ENCODE assay signal across 26 cellular contexts in the genomic region with DNA sequence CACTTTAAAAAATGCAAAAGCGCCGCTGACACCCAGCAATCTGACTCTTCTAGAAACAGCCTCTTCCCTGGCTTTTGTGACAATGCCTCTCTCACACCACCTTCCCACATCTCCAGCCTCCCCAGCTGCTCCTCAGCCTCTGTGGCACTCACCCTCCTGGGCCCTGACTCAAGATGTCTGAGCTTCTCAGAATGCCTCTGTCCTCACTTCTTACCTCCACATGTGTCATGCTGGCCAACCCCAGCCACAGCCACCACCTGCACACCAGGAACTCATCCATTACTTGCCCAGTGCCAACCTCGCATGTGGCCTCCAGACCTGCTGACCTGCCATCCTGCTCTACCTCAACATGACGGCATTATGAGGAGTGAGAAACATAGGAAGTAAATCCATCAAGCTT.
DNase-seq lines count a peak whose midpoint lies in the region; ATAC-seq, FAIRE-seq and TF ChIP-seq lines count a peak whose summit lies in the region.
"Had no signal": no experiment of that assay in that cellular context is flagged by ENCODE, and none has a peak within 500 bp of the region (broad histone marks: within the 10 kb centered on the region; RNA-seq: fewer than 3 reads in every experiment).

No MANE protein-coding gene starts in this region.

- H2AK5ac ChIP-seq in H1 (ENCODE audit: low read depth, low read length) (0 out of 2 replicates have a peak overlapping the region, but pooled peaks have one; percentile 60), neuronal stem cell (ENCODE audit: low read depth, low read length) (no peak overlapping the region)

- H3K18ac ChIP-seq in H1 (ENCODE audit: extremely low read depth, low read length) (no peak overlapping the region), neuronal stem cell (ENCODE audit: low read length) (peak overlapping the region; percentile 4)

- H3K4me3 Mint-ChIP-seq in neural progenitor cell = no peak overlapping the region
- H3K4me3 Mint-ChIP-seq: B cell; CD4-positive, alpha-beta T cell; CD8-positive, alpha-beta T cell had no signal

- H3K4me3 ChIP-seq in right atrium auricular region = no peak overlapping the region
- H3K4me3 ChIP-seq in right cardiac atrium (ENCODE audit: low read length) = no peak overlapping the region
- no peak overlapping the region for H3K4me3 ChIP-seq in H1 (ENCODE audit: extremely low read depth in 1 of 4, insufficient read depth in 2 of 4, low read depth in 3 of 4, low read length in 4 of 4)
- H3K4me3 ChIP-seq in neuronal stem cell (ENCODE audit: low read length in 2 of 2) = peak overlapping the region in 1 of 2 donors; percentile 40
- no peak overlapping the region for H3K4me3 ChIP-seq in neural progenitor cell
- H3K4me3 ChIP-seq: A549; BLaER1 treated with 17β-estradiol and CSF1 and Interleukin-3, amounts not matched to agents 10 nM and 100 nM; GM12878 had no signal

- no peak for FAIRE-seq in H1 (lab: Jason Lieb, UNC)
- FAIRE-seq: A549, GM12878, GM12892, GM18507 had no signal

- POLR2A ChIA-PET in H1 (lab: Charles Lee; ENCODE audit: partially characterized antibody) = no interaction called here

- no peaks in the 10 kb centered on the region for H3K79me1 ChIP-seq in H1 (ENCODE audit: low read depth, low read length)
- no peaks in the 10 kb centered on the region for H3K79me1 ChIP-seq in neuronal stem cell (ENCODE audit: low read depth, low read length)

- H2BK5ac ChIP-seq in H1 (ENCODE audit: low read depth, low read length) (no peak overlapping the region), neuronal stem cell (ENCODE audit: low read length) (no peak overlapping the region)

- H4K8ac ChIP-seq in H1 (ENCODE audit: extremely low read depth, insufficient read depth, low read length) (no peak overlapping the region), neuronal stem cell (ENCODE audit: low read depth, low read length) (no peak overlapping the region)

- H3K4me2 ChIP-seq in H1 (ENCODE audit: insufficient read depth in 1 of 2, low read depth in 2 of 2, low read length in 2 of 2) (no peak overlapping the region), neuronal stem cell (ENCODE audit: insufficient read depth, low read length, poor library complexity, severe bottlenecking) (no peak overlapping the region), neural progenitor cell (no peak overlapping the region)
- H3K4me2 ChIP-seq: A549 had no signal

- peak; percentile 23 for DNase-seq in right atrium auricular region (ENCODE audit: low spot score)
- no peak for DNase-seq in right cardiac atrium
- no peak for DNase-seq in H1 (ENCODE audit: low read depth in 1 of 2, low spot score in 2 of 2)
- DNase-seq in neuronal stem cell (ENCODE audit: low spot score) = no peak
- peak; percentile 60 for DNase-seq in posterior vena cava (ENCODE audit: low spot score)
- no peak for DNase-seq in neural progenitor cell (ENCODE audit: low spot score)
- DNase-seq in activated effector memory CD4-positive, alpha-beta T cell treated with Interleukin-2 at 50 U/mL for 16 hours = no peak
- DNase-seq in cortex of kidney (lab: John Stamatoyannopoulos, UW) = no peak
- DNase-seq: AML-193; CD4-positive, alpha-beta T cell; CD8-positive, alpha-beta T cell; DMS 273 treated with DMSO at 0.1 percent for 48 hours; DMS153; DMS53; DMS79; DND-41; EL; GDM1 had no signal

- H2BK15ac ChIP-seq in H1 (ENCODE audit: low read length) = no peak overlapping the region
- H2BK15ac ChIP-seq in neuronal stem cell (ENCODE audit: low read length) = no peak overlapping the region

- H2BK120ac ChIP-seq in H1 (replicated peaks; ENCODE audit: low read depth, low read length) (no peak overlapping the region), neuronal stem cell (ENCODE audit: low read depth, low read length) (no peak overlapping the region)

- H3K4ac ChIP-seq in H1 (replicated peaks; ENCODE audit: insufficient read length, low read depth, low read length) = no peak overlapping the region
- H3K4ac ChIP-seq in neuronal stem cell (ENCODE audit: low read length) = no peak overlapping the region

- H2AFZ ChIP-seq in H1 (ENCODE audit: low read length) (no peak overlapping the region), neuronal stem cell (ENCODE audit: low read length) (no peak overlapping the region), neural progenitor cell (replicated peaks) (no peak overlapping the region)

- H3K79me2 ChIP-seq in H1 (ENCODE audit: control insufficient read depth in 1 of 2, insufficient read depth in 2 of 2, low read length in 2 of 2) (no peaks in the 10 kb centered on the region), neural progenitor cell (ENCODE audit: low read depth) (no peaks in the 10 kb centered on the region)

- no peak overlapping the region for H2BK12ac ChIP-seq in H1 (ENCODE audit: low read depth, low read length)
- H2BK12ac ChIP-seq in neuronal stem cell (ENCODE audit: low read length) = no peak overlapping the region

- no peak overlapping the region for H3K27ac ChIP-seq in right atrium auricular region
- no peak overlapping the region for H3K27ac ChIP-seq in right cardiac atrium (ENCODE audit: low read length)
- H3K27ac ChIP-seq in H1 (ENCODE audit: low read depth, low read length) = no peak overlapping the region
- H3K27ac ChIP-seq in neuronal stem cell (replicated peaks; ENCODE audit: low read length) = no peak overlapping the region
- no peak overlapping the region for H3K27ac ChIP-seq in neural progenitor cell
- H3K27ac ChIP-seq: 22Rv1; A549; BLaER1 treated with 17β-estradiol and CSF1 and Interleukin-3, amounts not matched to agents 10 nM and 100 nM; C4-2B had no signal

- H3K56ac ChIP-seq in H1 (replicated peaks; ENCODE audit: insufficient read length, low read depth, low read length) = no peak overlapping the region

- no peaks in the 10 kb centered on the region for H3K9me3 Mint-ChIP-seq in neural progenitor cell
- H3K9me3 Mint-ChIP-seq: CD4-positive, alpha-beta T cell; CD8-positive, alpha-beta T cell had no signal

- intact Hi-C loops in right cardiac atrium (cut with DNase I) (no loop called here), posterior vena cava (cut with DNase I) (no loop called here)

- H3K27ac Mint-ChIP-seq in neural progenitor cell = no peak overlapping the region
- H3K27ac Mint-ChIP-seq: B cell; CD4-positive, alpha-beta T cell; CD8-positive, alpha-beta T cell had no signal

- no peaks in the 10 kb centered on the region for H4K20me1 ChIP-seq in H1 (replicated peaks in 1 of 2; ENCODE audit: control insufficient read depth in 1 of 2, insufficient read depth in 2 of 2, low read length in 2 of 2)
- H4K20me1 ChIP-seq in neural progenitor cell (ENCODE audit: low read depth) = no peaks in the 10 kb centered on the region
- H4K20me1 ChIP-seq: BLaER1 treated with 17β-estradiol and CSF1 and Interleukin-3, amounts not matched to agents 10 nM and 100 nM had no signal

- no peaks in the 10 kb centered on the region for H3K9me3 ChIP-seq in right atrium auricular region
- H3K9me3 ChIP-seq in right cardiac atrium (ENCODE audit: control insufficient read depth, low read length) = no peaks in the 10 kb centered on the region
- no peaks in the 10 kb centered on the region for H3K9me3 ChIP-seq in H1 (ENCODE audit: insufficient read depth in 2 of 2, low read depth in 1 of 2, low read length in 1 of 2)
- no peaks in the 10 kb centered on the region for H3K9me3 ChIP-seq in neuronal stem cell (replicated peaks in 1 of 2; ENCODE audit: control insufficient read depth in 2 of 2, insufficient read depth in 1 of 2, low read depth in 1 of 2, low read length in 2 of 2)
- H3K9me3 ChIP-seq in neural progenitor cell (ENCODE audit: low read depth) = no peaks in the 10 kb centered on the region
- H3K9me3 ChIP-seq: A549; BLaER1 treated with 17β-estradiol and CSF1 and Interleukin-3, amounts not matched to agents 10 nM and 100 nM had no signal

- no peak overlapping the region; a peak in 1 of 7 replicates for H3K9ac ChIP-seq in H1 (replicated peaks in 1 of 4; ENCODE audit: extremely low read depth in 1 of 4, low read depth in 3 of 4, low read length in 3 of 4)
- no peak overlapping the region for H3K9ac ChIP-seq in neuronal stem cell (ENCODE audit: low read depth, low read length, poor library complexity)
- H3K9ac ChIP-seq in neural progenitor cell = no peak overlapping the region
- H3K9ac ChIP-seq: BLaER1 treated with 17β-estradiol and CSF1 and Interleukin-3, amounts not matched to agents 10 nM and 100 nM had no signal

- no peak for TF ChIP-seq RAD21 in H1 (IDR thresholded peaks at IDR 0.05 in 1 of 2, conservative IDR thresholded peaks at IDR 0.05 in 1 of 2; ENCODE audit: low read depth in 2 of 2, low read length in 2 of 2)

- H3K27me3 ChIP-seq in right atrium auricular region (no peaks in the 10 kb centered on the region), right cardiac atrium (ENCODE audit: control insufficient read depth, insufficient read depth) (no peaks in the 10 kb centered on the region), H1 (replicated peaks in 1 of 4; ENCODE audit: control insufficient read depth in 3 of 4, extremely low read depth in 1 of 4, insufficient read depth in 3 of 4, low read length in 3 of 4) (no peaks in the 10 kb centered on the region), neuronal stem cell (ENCODE audit: control insufficient read depth in 3 of 3, insufficient read depth in 3 of 3, low read depth in 1 of 3, low read length in 3 of 3) (no peaks in the 10 kb centered on the region), neural progenitor cell (no peaks in the 10 kb centered on the region)
- H3K27me3 ChIP-seq: BLaER1 treated with 17β-estradiol and CSF1 and Interleukin-3, amounts not matched to agents 10 nM and 100 nM had no signal

- no peak for TF ChIP-seq EP300 in H1 (IDR thresholded peaks at IDR 0.05; ENCODE audit: borderline replicate concordance in 1 of 2, low read depth in 2 of 2, low read length in 2 of 2)

- no peak overlapping the region for H2BK20ac ChIP-seq in H1 (ENCODE audit: low read length)

- no peak for ATAC-seq in right cardiac atrium
- ATAC-seq: A549; CD8-positive, alpha-beta T cell; GM12878 had no signal

- H3K23me2 ChIP-seq in H1 (ENCODE audit: low read depth, low read length) = no peaks in the 10 kb centered on the region

- H3K4me1 ChIP-seq in right atrium auricular region (no peaks in the 10 kb centered on the region), right cardiac atrium (ENCODE audit: control insufficient read depth, insufficient read depth, low read length) (no peaks in the 10 kb centered on the region), H1 (replicated peaks in 1 of 4; ENCODE audit: control insufficient read depth in 3 of 4, insufficient read depth in 4 of 4, low read length in 3 of 4) (no peaks in the 10 kb centered on the region), neuronal stem cell (ENCODE audit: control insufficient read depth in 2 of 2, insufficient read depth in 1 of 2, low read depth in 1 of 2, low read length in 2 of 2) (peaks cover 0 to 3% of the 10 kb centered on the region in 2 donors), neural progenitor cell (peaks cover 13% of the 10 kb centered on the region)
- H3K4me1 ChIP-seq: A549 had no signal

- no peak for TF ChIP-seq POLR2A in H1 (IDR thresholded peaks at IDR 0.05; ENCODE audit: control extremely low read depth in 1 of 2, low read depth in 2 of 2, low read length in 2 of 2)

- H3K36me3 ChIP-seq in right atrium auricular region = no peaks in the 10 kb centered on the region
- no peaks in the 10 kb centered on the region for H3K36me3 ChIP-seq in H1 (ENCODE audit: control insufficient read depth in 2 of 4, insufficient read depth in 4 of 4, low read length in 3 of 4)
- no peaks in the 10 kb centered on the region for H3K36me3 ChIP-seq in neuronal stem cell (replicated peaks in 1 of 2; ENCODE audit: control insufficient read depth in 2 of 2, insufficient read depth in 2 of 2, low read length in 2 of 2)
- H3K36me3 ChIP-seq in neural progenitor cell = no peaks in the 10 kb centered on the region
- H3K36me3 ChIP-seq: BLaER1 treated with 17β-estradiol and CSF1 and Interleukin-3, amounts not matched to agents 10 nM and 100 nM had no signal

- no peaks in the 10 kb centered on the region for H3K36me3 Mint-ChIP-seq in neural progenitor cell
- H3K36me3 Mint-ChIP-seq: CD8-positive, alpha-beta T cell had no signal

- no peak overlapping the region for H3K14ac ChIP-seq in H1 (ENCODE audit: insufficient read length)
- H3K14ac ChIP-seq in neuronal stem cell (ENCODE audit: low read length) = no peak overlapping the region

- H3K27me3 Mint-ChIP-seq in neural progenitor cell (ENCODE audit: insufficient read depth, low read depth) = peaks cover 12% of the 10 kb centered on the region
- H3K27me3 Mint-ChIP-seq: B cell; CD4-positive, alpha-beta T cell had no signal

- CTCF ChIA-PET in H1 (lab: Charles Lee; ENCODE audit: partially characterized antibody) = interaction anchor here (1.0 to 1.8 kb wide), 4 partner anchors 15 to 143 kb away, joined by 3 to 5 read pairs (median 4); no protein-coding TSS in a partner anchor

- no peaks in the 10 kb centered on the region for H3F3A ChIP-seq in neural progenitor cell (ENCODE audit: low read depth)

- H3K23ac ChIP-seq in H1 (ENCODE audit: insufficient read length) (no peak overlapping the region), neuronal stem cell (ENCODE audit: low read depth, low read length, poor library complexity) (no peak overlapping the region)

- peaks cover 13% of the 10 kb centered on the region for H3K4me1 Mint-ChIP-seq in neural progenitor cell
- H3K4me1 Mint-ChIP-seq: B cell had no signal

- 87% methylated on average over 4 of the region's 4 CpGs for whole genome bisulfite sequencing in right cardiac atrium
- 93% methylated on average over 4 of the region's 4 CpGs; no CpG with 5 or more reads in 1 of the 2 experiments for WGBS in H1 (ENCODE audit: extremely low coverage in 1 of 2, insufficient coverage in 1 of 2, insufficient read length in 1 of 2, insufficient replicate concordance in 2 of 2, low coverage in 1 of 2, low lambda C conversion rate in 2 of 2, missing lambda C conversion rate in 1 of 2), 2 experiments
- WGBS in neuronal stem cell (ENCODE audit: extremely low coverage in 2 of 2, insufficient read length in 2 of 2, insufficient replicate concordance in 1 of 2), 2 donors = no CpG with 5 or more reads among the region's 4 CpGs

- TF ChIP-seq CTCF in right atrium auricular region (IDR thresholded peaks at IDR 0.05) (no peak), H1 (IDR thresholded peaks at IDR 0.05; ENCODE audit: control extremely low read depth in 1 of 3, insufficient read depth in 1 of 3, low read depth in 1 of 3, low read length in 3 of 3) (no peak), neural progenitor cell (IDR thresholded peaks at IDR 0.05) (no peak)

- H4K5ac ChIP-seq in H1 (ENCODE audit: insufficient read length, low read depth, low read length) = no peak overlapping the region

- H4K91ac ChIP-seq in H1 (replicated peaks; ENCODE audit: insufficient read length, low read length) (no peak overlapping the region), neuronal stem cell (ENCODE audit: low read depth, low read length, poor library complexity) (no peak overlapping the region)

Comparison
In these comparisons a context has a peak if more than half of its experiments do, and no peak if none do; other contexts are left out.
1. DNase-seq: peak in right atrium auricular region (single experiment) and posterior vena cava (single experiment); none in right cardiac atrium (0 of 3), H1 (0 of 2), neuronal stem cell (single experiment), neural progenitor cell (single experiment), activated effector memory CD4-positive, alpha-beta T cell treated with Interleukin-2 at 50 U/mL for 16 hours (single experiment) and cortex of kidney (single experiment).